ENCODE assay signal across 27 cellular contexts in the genomic region with DNA sequence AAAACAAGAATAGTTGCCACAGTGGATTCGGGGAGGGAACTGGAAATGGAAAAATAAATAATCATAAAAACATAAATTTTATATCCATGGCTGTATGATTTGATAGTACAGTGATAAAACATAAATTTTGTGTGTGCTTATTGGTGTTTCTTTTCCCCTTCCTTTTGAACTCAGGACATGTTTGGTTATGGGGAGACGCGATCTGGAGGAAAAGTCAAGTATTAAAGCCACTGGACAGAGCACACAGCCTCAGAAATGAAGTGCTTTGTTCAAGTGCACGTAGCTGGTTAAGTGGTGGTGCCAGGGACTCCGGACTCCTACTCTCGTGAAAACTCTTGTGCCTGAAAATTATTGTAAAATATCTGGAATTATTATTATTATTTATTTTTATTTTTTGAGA. TPM values are rescaled to one million over a fixed set of nuclear protein-coding genes. Genes with fewer than 3 reads are reported as not detected.
DNase-seq lines count a peak whose midpoint lies in the region; ATAC-seq, FAIRE-seq and TF ChIP-seq lines count a peak whose summit lies in the region.
"Had no signal": no experiment of that assay in that cellular context is flagged by ENCODE, and none has a peak within 500 bp of the region (broad histone marks: within the 10 kb centered on the region; RNA-seq: fewer than 3 reads in every experiment).

No MANE protein-coding gene starts in this region.

- CTCF ChIA-PET in HepG2 (lab: Yijun Ruan, JAX; ENCODE audit: low intra/inter-chr PET ratio, low total read pairs) = no interaction called here

- H3K4me1 ChIP-seq in right lobe of liver (peaks cover 0 to 60% (median 26%) of the 10 kb centered on the region in 4 donors), HepG2 (ENCODE audit: insufficient read depth, low read length) (peaks cover 88% of the 10 kb centered on the region), esophagus muscularis mucosa (peaks cover 5 to 30% (median 17%) of the 10 kb centered on the region in 4 donors), mucosa of descending colon (ENCODE audit: low read depth) (peaks cover 40% of the 10 kb centered on the region), transverse colon (peaks cover 20 to 54% (median 47%) of the 10 kb centered on the region in 4 donors)
- H3K4me1 ChIP-seq: BE2C had no signal

- intact Hi-C loops in right lobe of liver (cut with DNase I) = no loop called here
- intact Hi-C loops in HepG2 (cut with micrococcal nuclease; ENCODE audit: unreplicated experiment) = no loop called here
- intact Hi-C loops in esophagus muscularis mucosa (cut with DNase I) = no loop called here
- intact Hi-C loops in mucosa of descending colon (cut with DNase I, micrococcal nuclease) = no loop called here
- intact Hi-C loops in transverse colon (cut with DNase I; ENCODE audit: low total_unique reads) = no loop called here

- H3K9me3 ChIP-seq in right lobe of liver (no peaks in the 10 kb centered on the region), HepG2 (ENCODE audit: low read length) (no peaks in the 10 kb centered on the region), esophagus muscularis mucosa (no peaks in the 10 kb centered on the region), mucosa of descending colon (no peaks in the 10 kb centered on the region), transverse colon (no peaks in the 10 kb centered on the region)
- H3K9me3 ChIP-seq: BE2C, Caco-2 had no signal

- TF ChIP-seq RAD21 in HepG2 (CRISPR knock-in tag; IDR thresholded peaks at IDR 0.05) = no peak

- TF ChIP-seq CTCF in right lobe of liver (IDR thresholded peaks at IDR 0.05) (no peak), HepG2 (CRISPR knock-in tag; IDR thresholded peaks at IDR 0.05) (no peak), esophagus muscularis mucosa (IDR thresholded peaks at IDR 0.05) (no peak), mucosa of descending colon (IDR thresholded peaks at IDR 0.05) (no peak), transverse colon (IDR thresholded peaks at IDR 0.05) (no peak)

- TF ChIP-seq POLR2A in right lobe of liver (IDR thresholded peaks at IDR 0.05) (no peak), HepG2 (IDR thresholded peaks at IDR 0.05; ENCODE audit: insufficient read depth in 1 of 2, low read depth in 2 of 2, low read length in 2 of 2) (no peak), esophagus muscularis mucosa (IDR thresholded peaks at IDR 0.05; ENCODE audit: low read depth) (no peak), transverse colon (IDR thresholded peaks at IDR 0.05) (no peak)

- no peak for DNase-seq in right lobe of liver
- no peak for DNase-seq in HepG2 (ENCODE audit: low spot score)
- peak; percentile 10 for DNase-seq in esophagus muscularis mucosa (ENCODE audit: extremely low spot score)
- DNase-seq in mucosa of descending colon = no peak
- no peak for DNase-seq in transverse colon
- DNase-seq in NCI-H446 treated with DMSO at 0.1 percent for 48 hours (lab: John Stamatoyannopoulos, UW) = no peak
- DNase-seq: ACHN; BE2C; C1 segment of cervical spinal cord; Caco-2; CD4-positive, alpha-beta T cell; DMS153; DND-41; EL; IMR-90; KBM-7 had no signal

- H2AFZ ChIP-seq in HepG2 (ENCODE audit: low read length) = no peak overlapping the region
- H2AFZ ChIP-seq: GM23338 had no signal

- H3K27ac ChIP-seq in right lobe of liver (peak overlapping the region in 2 of 3 donors; percentile 80 to 98), HepG2 (ENCODE audit: extremely low read length, insufficient read depth, low read length) (no peak overlapping the region), esophagus muscularis mucosa (replicated peaks in 1 of 4) (no peak overlapping the region), transverse colon (peak overlapping the region; percentile 77 to 86 (median 82))
- H3K27ac ChIP-seq: HL-60 had no signal

- H3K4me2 ChIP-seq in HepG2 (ENCODE audit: low read depth, low read length) = no peak overlapping the region
- H3K4me2 ChIP-seq: GM23338 had no signal

- no peaks in the 10 kb centered on the region for H3K27me3 ChIP-seq in right lobe of liver
- H3K27me3 ChIP-seq in HepG2 (ENCODE audit: control insufficient read depth in 1 of 2, insufficient read depth in 2 of 2, low read length in 2 of 2) = no peaks in the 10 kb centered on the region
- no peaks in the 10 kb centered on the region for H3K27me3 ChIP-seq in esophagus muscularis mucosa
- no peaks in the 10 kb centered on the region for H3K27me3 ChIP-seq in transverse colon

- POLR2A ChIA-PET in HepG2 (lab: Yijun Ruan, JAX) = interaction anchor here (5.8 kb wide), 1 partner anchor 11 kb away, joined by 71 read pairs; a partner anchor contains a TSS

- WGBS in right lobe of liver (ENCODE audit: insufficient coverage, low coverage, low lambda C conversion rate, missing lambda C conversion rate) = 81% methylated on average over 6 of the region's 6 CpGs
- 71% methylated on average over 6 of the region's 6 CpGs for WGBS in HepG2 (ENCODE audit: low lambda C conversion rate)
- 95% methylated on average over 6 of the region's 6 CpGs for WGBS in esophagus muscularis mucosa
- 63 to 84% methylated on average over 6 of the region's 6 CpGs for WGBS in transverse colon (ENCODE audit: low coverage in 1 of 2), 2 donors

- no peak for FAIRE-seq in HepG2 (lab: Jason Lieb, UNC)
- FAIRE-seq: D721Med, GM12878, GM19239, H54 had no signal

- H3K36me3 ChIP-seq in right lobe of liver (no peaks in the 10 kb centered on the region), HepG2 (replicated peaks in 1 of 2; ENCODE audit: control insufficient read depth in 1 of 2, insufficient read depth in 2 of 2, low read length in 2 of 2) (no peaks in the 10 kb centered on the region), esophagus muscularis mucosa (no peaks in the 10 kb centered on the region), mucosa of descending colon (ENCODE audit: low read depth) (no peaks in the 10 kb centered on the region), transverse colon (no peaks in the 10 kb centered on the region)
- H3K36me3 ChIP-seq: BE2C had no signal

- H3K79me2 ChIP-seq in HepG2 (ENCODE audit: insufficient read depth, low read length) = no peaks in the 10 kb centered on the region

- H3K9ac ChIP-seq in HepG2 (ENCODE audit: insufficient read depth, low read depth, low read length) = no peak overlapping the region

- TF ChIP-seq EP300 in HepG2 (IDR thresholded peaks at IDR 0.05; ENCODE audit: low read depth in 2 of 2, low read length in 2 of 2) (no peak), HepG2 (CRISPR knock-in tag; IDR thresholded peaks at IDR 0.05; ENCODE audit: borderline replicate concordance) (no peak), esophagus muscularis mucosa (IDR thresholded peaks at IDR 0.05) (no peak), transverse colon (IDR thresholded peaks at IDR 0.05; ENCODE audit: low read depth) (no peak)

- no TSS peak for BruUV-seq in HepG2 (replicated peaks; lab: Mats Ljungman, UMichigan)

- H3K4me3 ChIP-seq in right lobe of liver (no peak overlapping the region), HepG2 (replicated peaks in 1 of 3; ENCODE audit: insufficient read depth in 1 of 3, low read depth in 2 of 3, low read length in 3 of 3) (no peak overlapping the region), esophagus muscularis mucosa (no peak overlapping the region), mucosa of descending colon (no peak overlapping the region), transverse colon (no peak overlapping the region)
- H3K4me3 ChIP-seq: GM12878, GM23338 had no signal

- in situ Hi-C loops in HepG2 (cut with HindIII; ENCODE audit: extremely low pct_ligation_motif_present, low pct_unique_long_range_greater_than_20kb) = no loop called here
- in situ Hi-C loops in transverse colon (cut with MboI; ENCODE audit: low pct_ligation_motif_present in 1 of 4, low pct_unique_long_range_greater_than_20kb in 1 of 4, low sequenced_read_pairs in 3 of 4) = no loop called here

- ATAC-seq in right lobe of liver (no peak), HepG2 (no peak), mucosa of descending colon (peak; percentile 33), GM18520 (IDR thresholded peaks at IDR 0.05; ENCODE audit: unreplicated experiment) (no peak), HG03025 (IDR thresholded peaks at IDR 0.05; ENCODE audit: low FRiP score, unreplicated experiment) (no peak)
- ATAC-seq: GM12878, GM23338 had no signal

- H4K20me1 ChIP-seq in HepG2 (ENCODE audit: insufficient read depth, low read length) = no peaks in the 10 kb centered on the region

RNA-seq across cellular contexts. Expression of a gene that starts 9.7 kb away (rescaled TPM):
- total RNA-seq in right lobe of liver (100 to 1,000 TPM; 390 to 938 (median 855) TPM), HepG2 (2016; rRNA removed; fragmentation: Illumina TruSeq; extraction: Trizol) (1.5 and 1.6 TPM in 2 replicates), esophagus muscularis mucosa (1 to 10 TPM in 1 of 4 donors, under 1 TPM in 1, not detected in 2; 0.83 to 1.1 TPM), mucosa of descending colon (100 to 1,000 TPM; 135 to 592 (median 270) TPM), transverse colon (1,000 to 10,000 TPM in 1 of 4 donors, 100 to 1,000 TPM in 2, 10 to 100 TPM in 1; 24.7 to 1,050 (median 278) TPM)
- 0.35 and 0.51 TPM in 2 replicates for total RNA-seq in HepG2 (2016; cell fraction: cytosol; rRNA removed; fragmentation: Illumina TruSeq; extraction: Trizol; ENCODE audit: low read depth)
- 1.1 and 1.6 TPM in 2 replicates for total RNA-seq in HepG2 (2016; cell fraction: insoluble cytoplasmic fraction; rRNA removed; fragmentation: Illumina TruSeq; extraction: Trizol)
- 0.24 and 0.28 TPM in 2 replicates for total RNA-seq in HepG2 (2016; cell fraction: membrane; rRNA removed; fragmentation: Illumina TruSeq; extraction: Trizol)
- total RNA-seq in HepG2 (2016; cell fraction: nucleus; rRNA removed; fragmentation: Illumina TruSeq; extraction: Trizol) = 0.78 and 0.94 TPM in 2 replicates
- 0.44 and 0.60 TPM in 2 replicates for polyA plus RNA-seq in HepG2 (2011; rRNA removed)
- polyA plus RNA-seq in HepG2 (2011; cell fraction: cytosol; rRNA removed) = 0.48 and 0.67 TPM in 2 replicates
- 0.29 and 0.38 TPM in 2 replicates for polyA plus RNA-seq in HepG2 (2011; cell fraction: nucleus; rRNA removed)
- polyA plus RNA-seq in HepG2 (2012) = 2.2 and 17.9 TPM in 2 replicates
- polyA plus RNA-seq in HepG2 (2016; cell fraction: cytosol; fragmentation: Illumina TruSeq; extraction: Trizol; ENCODE audit: low read depth) = 0.10 and 0.24 TPM in 2 replicates
- 1.6 TPM in 2 replicates for polyA plus RNA-seq in HepG2 (2016; cell fraction: insoluble cytoplasmic fraction; fragmentation: Illumina TruSeq; extraction: Trizol; ENCODE audit: low read depth)
- polyA plus RNA-seq in HepG2 (2016; cell fraction: membrane; fragmentation: Illumina TruSeq; extraction: Trizol; ENCODE audit: low read depth) = 0.42 and 0.52 TPM in 2 replicates
- 0.81 and 1.0 TPM in 2 replicates for polyA plus RNA-seq in HepG2 (2016; cell fraction: nucleus; fragmentation: Illumina TruSeq; extraction: Trizol; ENCODE audit: insufficient read depth, low read depth)
- 0.42 and 6.5 TPM in 2 replicates for polyA minus RNA-seq in HepG2 (2011; rRNA and poly(A)+ RNA removed; ENCODE audit: low replicate concordance)
- polyA minus RNA-seq in HepG2 (2011; cell fraction: cytosol; rRNA and poly(A)+ RNA removed) = 0.53 and 0.99 TPM in 2 replicates
- polyA minus RNA-seq in HepG2 (2011; cell fraction: nucleus; rRNA and poly(A)+ RNA removed) = 0.64 and 1.2 TPM in 2 replicates
- total RNA-seq: A172; CD4-positive, alpha-beta T cell; G401; GM23338; HT1080; IMR-90 had no signal
- polyA plus RNA-seq: GM12878, GM23338, IMR-90 had no signal

RNA-seq across cellular contexts. Expression of a gene that starts 32.9 kb away (rescaled TPM):
- total RNA-seq in right lobe of liver = under 1 TPM in 1 of 6 experiments, not detected in 5; 0.20 TPM
- not detected in 2 replicates for total RNA-seq in HepG2 (2016; rRNA removed; fragmentation: Illumina TruSeq; extraction: Trizol)
- not detected in 2 replicates for total RNA-seq in HepG2 (2016; cell fraction: cytosol; rRNA removed; fragmentation: Illumina TruSeq; extraction: Trizol; ENCODE audit: low read depth)
- total RNA-seq in HepG2 (2016; cell fraction: insoluble cytoplasmic fraction; rRNA removed; fragmentation: Illumina TruSeq; extraction: Trizol) = not detected in 2 replicates
- total RNA-seq in HepG2 (2016; cell fraction: membrane; rRNA removed; fragmentation: Illumina TruSeq; extraction: Trizol) = not detected in 2 replicates
- total RNA-seq in HepG2 (2016; cell fraction: nucleus; rRNA removed; fragmentation: Illumina TruSeq; extraction: Trizol) = not detected in 2 replicates
- polyA plus RNA-seq in HepG2 (2011; rRNA removed) = not detected in 2 replicates
- not detected in 2 replicates for polyA plus RNA-seq in HepG2 (2011; cell fraction: cytosol; rRNA removed)
- polyA plus RNA-seq in HepG2 (2011; cell fraction: nucleus; rRNA removed) = not detected in 2 replicates
- polyA plus RNA-seq in HepG2 (2012) = 0.15 TPM in 1 of 2 replicates, not detected in the other
- polyA plus RNA-seq in HepG2 (2016; cell fraction: cytosol; fragmentation: Illumina TruSeq; extraction: Trizol; ENCODE audit: low read depth) = not detected in 2 replicates
- polyA plus RNA-seq in HepG2 (2016; cell fraction: insoluble cytoplasmic fraction; fragmentation: Illumina TruSeq; extraction: Trizol; ENCODE audit: low read depth) = not detected in 2 replicates
- not detected in 2 replicates for polyA plus RNA-seq in HepG2 (2016; cell fraction: membrane; fragmentation: Illumina TruSeq; extraction: Trizol; ENCODE audit: low read depth)
- not detected in 2 replicates for polyA plus RNA-seq in HepG2 (2016; cell fraction: nucleus; fragmentation: Illumina TruSeq; extraction: Trizol; ENCODE audit: insufficient read depth, low read depth)
- 0.09 TPM in 1 of 2 replicates, not detected in the other for polyA minus RNA-seq in HepG2 (2011; rRNA and poly(A)+ RNA removed; ENCODE audit: low replicate concordance)
- not detected in 2 replicates for polyA minus RNA-seq in HepG2 (2011; cell fraction: cytosol; rRNA and poly(A)+ RNA removed)
- not detected in 2 replicates for polyA minus RNA-seq in HepG2 (2011; cell fraction: nucleus; rRNA and poly(A)+ RNA removed)
- total RNA-seq in esophagus muscularis mucosa = not detected
- total RNA-seq in mucosa of descending colon = 10 to 100 TPM in 1 of 3 donors, 1 to 10 TPM in 2; 1.6 to 36.1 (median 9.3) TPM
- total RNA-seq in transverse colon = 10 to 100 TPM in 1 of 4 donors, 1 to 10 TPM in 1, under 1 TPM in 1, not detected in 1; 0.48 to 11.9 (median 3.2) TPM
- total RNA-seq: A172, G401, GM12878, GM23338, IMR-90 had no signal
- polyA plus RNA-seq: GM12878, GM23338, IMR-90 had no signal

Comparison
In these comparisons a context has a peak if more than half of its experiments do, and no peak if none do; other contexts are left out.
1. H3K27ac ChIP-seq: peak in right lobe of liver (2 of 3) and transverse colon (4 of 4); none in HepG2 (single experiment) and esophagus muscularis mucosa (0 of 4).
2. RNA of a gene that starts 9.7 kb away (total RNA-seq): 390 to 938 TPM in right lobe of liver, 24.7 to 1,050 TPM in transverse colon and 135 to 592 TPM in mucosa of descending colon; 0.24 to 1.6 TPM in HepG2 and 0.83 to 1.1 TPM in esophagus muscularis mucosa; every median in the first group is over 4 times any median in the second.